Comparison of ENCODE assay signal across 1 cellular context in the genomic region with DNA sequence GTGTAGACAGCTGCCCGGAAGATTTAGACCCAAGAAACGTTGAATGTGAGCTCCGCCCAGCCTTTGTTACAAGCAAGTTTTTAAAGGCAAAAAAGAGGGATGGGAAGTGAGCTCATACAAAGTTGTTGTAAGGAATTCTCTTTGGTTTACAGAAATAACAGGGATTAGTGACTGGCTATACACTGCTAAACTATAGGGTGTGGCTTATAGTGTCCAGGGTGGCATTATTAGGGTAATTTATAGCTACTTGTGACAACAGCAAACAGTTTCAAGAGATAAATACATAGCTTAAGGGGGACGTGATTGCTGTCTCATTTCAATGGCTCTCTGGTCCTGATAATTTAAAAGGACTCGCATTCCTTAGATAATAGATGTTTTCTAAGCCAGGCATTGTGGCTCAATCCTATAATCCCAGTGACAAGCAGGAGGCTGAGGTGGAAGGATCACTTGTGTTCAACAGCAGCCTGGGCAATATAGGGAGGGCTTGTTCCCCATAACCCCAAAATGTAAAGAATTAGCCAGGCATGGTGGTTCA.
TF ChIP-seq lines count a peak whose summit lies in the region.

No MANE protein-coding gene starts in this region.

TF ChIP-seq in GM12878, 131 proteins besides CTCF, POLR2A, EP300 and RAD21:
- TF ChIP-seq SP1 (IDR thresholded peaks at IDR 0.05; ENCODE audit: low read depth, low read length): no peak
- TF ChIP-seq, protein P1, sequence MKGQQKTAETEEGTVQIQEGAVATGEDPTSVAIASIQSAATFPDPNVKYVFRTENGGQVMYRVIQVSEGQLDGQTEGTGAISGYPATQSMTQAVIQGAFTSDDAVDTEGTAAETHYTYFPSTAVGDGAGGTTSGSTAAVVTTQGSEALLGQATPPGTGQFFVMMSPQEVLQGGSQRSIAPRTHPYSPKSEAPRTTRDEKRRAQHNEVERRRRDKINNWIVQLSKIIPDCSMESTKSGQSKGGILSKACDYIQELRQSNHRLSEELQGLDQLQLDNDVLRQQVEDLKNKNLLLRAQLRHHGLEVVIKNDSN (IDR thresholded peaks at IDR 0.05; ENCODE audit: borderline replicate concordance, extremely low read length, insufficient read depth, low read depth, low read length): no peak
- TF ChIP-seq FOXM1 (IDR thresholded peaks at IDR 0.05; ENCODE audit: low read depth, low read length): no peak
- no peak for TF ChIP-seq LARP7 (IDR thresholded peaks at IDR 0.05)
- no peak for TF ChIP-seq NFIC (IDR thresholded peaks at IDR 0.05; ENCODE audit: low read depth, low read length)
- TF ChIP-seq PAX5 (IDR thresholded peaks at IDR 0.05; ENCODE audit: borderline replicate concordance, low read depth, low read length): no peak
- no peak for TF ChIP-seq CHD1 (IDR thresholded peaks at IDR 0.05; ENCODE audit: low read depth, low read length)
- TF ChIP-seq WRNIP1 (IDR thresholded peaks at IDR 0.05; ENCODE audit: borderline replicate concordance, low read depth, low read length): no peak
